In genomic region chr1:39275836-39276507, GRCh38 we compare ENCODE assay signal across 17 cellular contexts.
A peak's percentile ranks its signal among the peaks of the same experiment; 100 is the strongest.
DNase-seq lines count a peak whose midpoint lies in the region; ATAC-seq, FAIRE-seq and TF ChIP-seq lines count a peak whose summit lies in the region.
"Had no signal": no experiment of that assay in that cellular context is flagged by ENCODE, and none has a peak within 500 bp of the region (broad histone marks: within the 10 kb centered on the region; RNA-seq: fewer than 3 reads in every experiment).

No MANE protein-coding gene starts in this region.

- DNase-seq in MCF 10A (ENCODE audit: unreplicated experiment) (peak; percentile 56), breast epithelium (ENCODE audit: low spot score in 2 of 2) (no peak), RWPE2 (ENCODE audit: low spot score) (no peak), upper lobe of left lung (no peak), OCI-M2 (lab: John Stamatoyannopoulos, UW; ENCODE audit: unreplicated experiment) (no peak), H54 (ENCODE audit: insufficient read length, low spot score) (no peak)
- DNase-seq: activated CD4-positive, alpha-beta memory T cell treated with anti-CD3 and anti-CD28 coated beads for 36 hours; central memory CD4-positive, alpha-beta T cell; effector CD4-positive, alpha-beta T cell; foreskin melanocyte; left colon; NCI-H2029 treated with DMSO at 0.1 percent for 48 hours; occipital lobe had no signal

- no peak overlapping the region for H3K4me3 Mint-ChIP-seq in MCF 10A (ENCODE audit: unreplicated experiment)
- H3K4me3 Mint-ChIP-seq: activated CD4-positive, alpha-beta memory T cell treated with anti-CD3 and anti-CD28 coated beads for 36 hours had no signal

- ATAC-seq in RWPE2 (ENCODE audit: low read depth): peak; percentile 56; the same call in 2 of the 3 replicates
- peak; percentile 79 for ATAC-seq in esophagus mucosa
- no peak for ATAC-seq in upper lobe of left lung (ENCODE audit: low FRiP score in 2 of 2)
- no peak for ATAC-seq in HG03196 (IDR thresholded peaks at IDR 0.05; ENCODE audit: unreplicated experiment)
- ATAC-seq: left colon, sciatic nerve had no signal

- BruUV-seq in MCF 10A (replicated peaks; lab: Mats Ljungman, UMichigan): no TSS peak

- FAIRE-seq in H54 (lab: Jason Lieb, UNC): no peak

- no peak for TF ChIP-seq POLR2A in breast epithelium (IDR thresholded peaks at IDR 0.05)
- TF ChIP-seq POLR2A in upper lobe of left lung (IDR thresholded peaks at IDR 0.05): no peak
- TF ChIP-seq POLR2A in H54 (IDR thresholded peaks at IDR 0.05; ENCODE audit: low read depth, low read length): no peak

- H3K27ac ChIP-seq in breast epithelium (no peak overlapping the region), RWPE2 (ENCODE audit: poor library complexity, severe bottlenecking) (peak overlapping the region; percentile 31), upper lobe of left lung (peak overlapping the region in 3 of 4 donors; percentile 2 to 32 (median 10))
- H3K27ac ChIP-seq: VCaP had no signal

- H3K36me3 Mint-ChIP-seq in MCF 10A (ENCODE audit: insufficient read depth, unreplicated experiment): peaks cover 9% of the 10 kb centered on the region
- H3K36me3 Mint-ChIP-seq: activated CD4-positive, alpha-beta memory T cell treated with anti-CD3 and anti-CD28 coated beads for 36 hours had no signal

- H3K4me3 ChIP-seq in breast epithelium (no peak overlapping the region), RWPE2 (ENCODE audit: severe bottlenecking) (no peak overlapping the region), upper lobe of left lung (no peak overlapping the region)

- WGBS in upper lobe of left lung, 2 donors: 51 to 61% methylated on average over 6 of the region's 6 CpGs

- H3K9me3 Mint-ChIP-seq in MCF 10A (ENCODE audit: unreplicated experiment): no peaks in the 10 kb centered on the region
- H3K9me3 Mint-ChIP-seq: activated CD4-positive, alpha-beta memory T cell treated with anti-CD3 and anti-CD28 coated beads for 36 hours had no signal

- no peak overlapping the region for H3K27ac Mint-ChIP-seq in MCF 10A (ENCODE audit: low read depth, unreplicated experiment)
- H3K27ac Mint-ChIP-seq: activated CD4-positive, alpha-beta memory T cell treated with anti-CD3 and anti-CD28 coated beads for 36 hours had no signal

- H3K27me3 ChIP-seq in breast epithelium (no peaks in the 10 kb centered on the region), RWPE2 (ENCODE audit: insufficient read depth, poor library complexity, severe bottlenecking) (no peaks in the 10 kb centered on the region), upper lobe of left lung (no peaks in the 10 kb centered on the region)

- CTCF ChIA-PET in MCF 10A (lab: Yijun Ruan, JAX): interaction anchor here (0.6 to 3.0 kb wide), 6 partner anchors 17 to 178 kb away, joined by 3 to 13 read pairs (median 4); no protein-coding TSS in a partner anchor

- no peaks in the 10 kb centered on the region for H3K27me3 Mint-ChIP-seq in MCF 10A (ENCODE audit: insufficient read depth, unreplicated experiment)
- H3K27me3 Mint-ChIP-seq: activated CD4-positive, alpha-beta memory T cell treated with anti-CD3 and anti-CD28 coated beads for 36 hours had no signal

- TF ChIP-seq CTCF in MCF 10A (IDR thresholded peaks at IDR 0.05; ENCODE audit: unreplicated experiment): no peak
- TF ChIP-seq CTCF in breast epithelium (IDR thresholded peaks at IDR 0.05): no peak
- no peak for TF ChIP-seq CTCF in RWPE2 (IDR thresholded peaks at IDR 0.05; ENCODE audit: poor library complexity, severe bottlenecking)
- TF ChIP-seq CTCF in upper lobe of left lung (IDR thresholded peaks at IDR 0.05): no peak

- H3K4me1 ChIP-seq in breast epithelium (no peaks in the 10 kb centered on the region), RWPE2 (ENCODE audit: insufficient read depth, poor library complexity, severe bottlenecking) (peaks cover 36% of the 10 kb centered on the region), upper lobe of left lung (peaks cover 36 to 65% (median 47%) of the 10 kb centered on the region in 4 donors)

- no peak for TF ChIP-seq EP300 in upper lobe of left lung (IDR thresholded peaks at IDR 0.05)

- no peaks in the 10 kb centered on the region for H3K9me3 ChIP-seq in breast epithelium
- no peaks in the 10 kb centered on the region for H3K9me3 ChIP-seq in RWPE2 (ENCODE audit: severe bottlenecking)
- H3K9me3 ChIP-seq in upper lobe of left lung: no peaks in the 10 kb centered on the region

- POLR2A ChIA-PET in MCF 10A (lab: Yijun Ruan, JAX): interaction anchor here (0.6 to 4.6 kb wide), 12 partner anchors 8 to 200 kb away, joined by 3 to 33 read pairs (median 4); no protein-coding TSS in a partner anchor

- H3K36me3 ChIP-seq in breast epithelium (no peaks in the 10 kb centered on the region), RWPE2 (ENCODE audit: low read depth) (peaks cover 4% of the 10 kb centered on the region; the same call in 1 of the 2 replicates), upper lobe of left lung (no peaks in the 10 kb centered on the region)

- H3K4me1 Mint-ChIP-seq in MCF 10A (ENCODE audit: insufficient read depth, unreplicated experiment): peaks cover 36% of the 10 kb centered on the region

- intact Hi-C loops in MCF 10A (cut with micrococcal nuclease) (loop anchor here (10.0 kb wide), 1 partner anchor 259 kb away; no protein-coding TSS in a partner anchor), breast epithelium (cut with DNase I; ENCODE audit: low total_unique reads) (no loop called here)

Comparison
In these comparisons a context has a peak if more than half of its experiments do, and no peak if none do; other contexts are left out.
1. H3K27ac ChIP-seq: peak in RWPE2 (single experiment) and upper lobe of left lung (3 of 4); none in breast epithelium (0 of 2).
2. ATAC-seq: peak in RWPE2 (single experiment) and esophagus mucosa (single experiment); none in upper lobe of left lung (0 of 2) and HG03196 (single experiment).